Comparison of ENCODE assay signal across 23 cellular contexts in genomic region chr11:75101424-75102128, GRCh38. TPM values are rescaled to one million over a fixed set of nuclear protein-coding genes. Genes with fewer than 3 reads are reported as not detected.
DNase-seq lines count a peak whose midpoint lies in the region; ATAC-seq, FAIRE-seq and TF ChIP-seq lines count a peak whose summit lies in the region.
"Had no signal": no experiment of that assay in that cellular context is flagged by ENCODE, and none has a peak within 500 bp of the region (broad histone marks: within the 10 kb centered on the region; RNA-seq: fewer than 3 reads in every experiment).

No MANE protein-coding gene starts in this region.

- H3K27ac Mint-ChIP-seq in activated CD8-positive, alpha-beta memory T cell treated with anti-CD3 and anti-CD28 coated beads, Interleukin-2, amount 10 ng/mL, durations not matched to agents 7 days and 5 days = no peak overlapping the region
- H3K27ac Mint-ChIP-seq: CD4-positive, alpha-beta T cell had no signal

- no peak for TF ChIP-seq CTCF in GM12878 (IDR thresholded peaks at IDR 0.05 in 2 of 3, conservative IDR thresholded peaks at IDR 0.05 in 1 of 3; ENCODE audit: control insufficient read depth in 2 of 3, extremely low read depth in 1 of 3, insufficient read depth in 1 of 3, low read depth in 3 of 3, low read length in 3 of 3)

- no peak overlapping the region for H3K27ac ChIP-seq in GM12878 (ENCODE audit: control insufficient read depth, insufficient read depth)
- H3K27ac ChIP-seq: BLaER1 treated with 17β-estradiol and CSF1 and Interleukin-3, amounts not matched to agents 10 nM and 100 nM; GM23248 had no signal

- H2AFZ ChIP-seq in GM12878 (ENCODE audit: control insufficient read depth, low read depth, low read length) = no peak overlapping the region
- H2AFZ ChIP-seq: GM23248 had no signal

- in situ Hi-C loops in GM12878 (cut with MboI) = no loop called here

- FAIRE-seq in GM19239 (lab: Jason Lieb, UNC) = peak; percentile 28
- FAIRE-seq in GM12878 (lab: Jason Lieb, UNC) = no peak
- FAIRE-seq: D721Med, H1 had no signal

- no peaks in the 10 kb centered on the region for H4K20me1 ChIP-seq in GM12878 (ENCODE audit: control insufficient read depth, insufficient read depth)
- H4K20me1 ChIP-seq: BLaER1 treated with 17β-estradiol and CSF1 and Interleukin-3, amounts not matched to agents 10 nM and 100 nM had no signal

- H3K4me3 Mint-ChIP-seq in activated CD8-positive, alpha-beta memory T cell treated with anti-CD3 and anti-CD28 coated beads, Interleukin-2, amount 10 ng/mL, durations not matched to agents 7 days and 5 days = no peak overlapping the region
- H3K4me3 Mint-ChIP-seq: CD4-positive, alpha-beta T cell; CD8-positive, alpha-beta memory T cell had no signal

- no peaks in the 10 kb centered on the region for H3K27me3 ChIP-seq in GM12878 (replicated peaks in 1 of 2; ENCODE audit: control insufficient read depth in 2 of 2, insufficient read depth in 2 of 2, low read length in 1 of 2)
- H3K27me3 ChIP-seq: BE2C; BLaER1 treated with 17β-estradiol and CSF1 and Interleukin-3, amounts not matched to agents 10 nM and 100 nM had no signal

- POLR2A ChIA-PET in GM12878 (lab: Charles Lee) = interaction anchor here (0.6 to 1.9 kb wide), 3 partner anchors 31 to 114 kb away, joined by 3 to 5 read pairs (median 4); no protein-coding TSS in a partner anchor

- no peak overlapping the region for H3K9ac ChIP-seq in GM12878 (ENCODE audit: control insufficient read depth, insufficient read depth, low read length)
- H3K9ac ChIP-seq: BLaER1 treated with 17β-estradiol and CSF1 and Interleukin-3, amounts not matched to agents 10 nM and 100 nM; GM23248 had no signal

- no peaks in the 10 kb centered on the region for H3K36me3 ChIP-seq in GM12878 (ENCODE audit: control insufficient read depth in 2 of 2, insufficient read depth in 2 of 2, low read length in 1 of 2)
- H3K36me3 ChIP-seq: BE2C; BLaER1 treated with 17β-estradiol and CSF1 and Interleukin-3, amounts not matched to agents 10 nM and 100 nM had no signal

- peaks cover 25% of the 10 kb centered on the region for H3K4me1 Mint-ChIP-seq in activated CD8-positive, alpha-beta memory T cell treated with anti-CD3 and anti-CD28 coated beads, Interleukin-2, amount 10 ng/mL, durations not matched to agents 7 days and 5 days
- H3K4me1 Mint-ChIP-seq: CD14-positive monocyte; CD8-positive, alpha-beta memory T cell had no signal

- peak; percentile 10; the same call in 2 of the 3 replicates for ATAC-seq in GM12878
- no peak for ATAC-seq in activated CD8-positive, alpha-beta memory T cell treated with anti-CD3 and anti-CD28 coated beads, Interleukin-2, amount 10 ng/mL, durations not matched to agents 7 days and 5 days
- ATAC-seq: HCT116 had no signal

- SMC1A ChIA-PET in GM12878 (lab: Charles Lee; ENCODE audit: uncharacterized antibody, unreplicated experiment) = interaction anchor here (0.8 to 3.8 kb wide), 6 partner anchors 9 to 151 kb away, joined by 3 to 20 read pairs (median 4); no protein-coding TSS in a partner anchor

- H3K27me3 Mint-ChIP-seq in activated CD8-positive, alpha-beta memory T cell treated with anti-CD3 and anti-CD28 coated beads, Interleukin-2, amount 10 ng/mL, durations not matched to agents 7 days and 5 days = peaks cover 56% of the 10 kb centered on the region

- no peaks in the 10 kb centered on the region for H3K9me3 Mint-ChIP-seq in activated CD8-positive, alpha-beta memory T cell treated with anti-CD3 and anti-CD28 coated beads, Interleukin-2, amount 10 ng/mL, durations not matched to agents 7 days and 5 days (ENCODE audit: low read depth)
- H3K9me3 Mint-ChIP-seq: CD4-positive, alpha-beta T cell had no signal

- no peaks in the 10 kb centered on the region for H3K79me2 ChIP-seq in GM12878 (ENCODE audit: control insufficient read depth, insufficient read depth, low read length)

- H3K4me3 ChIP-seq in GM08714 (ENCODE audit: low read length) = peak overlapping the region; percentile 48
- H3K4me3 ChIP-seq in GM12878 = no peak overlapping the region
- H3K4me3 ChIP-seq: BLaER1 treated with 17β-estradiol and CSF1 and Interleukin-3, amounts not matched to agents 10 nM and 100 nM; GM23248 had no signal

- no peak for TF ChIP-seq POLR2A in GM12878 (IDR thresholded peaks at IDR 0.05; ENCODE audit: low read depth, low read length)

- RAD21 ChIA-PET in GM12878 (lab: Charles Lee; ENCODE audit: unreplicated experiment) = interaction anchor here (1.2 kb wide), 1 partner anchor 33 kb away, joined by 3 read pairs; no protein-coding TSS in a partner anchor

- H3K4me2 ChIP-seq in GM12878 (ENCODE audit: control insufficient read depth, insufficient read depth) = no peak overlapping the region

- BruUV-seq in GM12878 (replicated peaks; lab: Mats Ljungman, UMichigan) = no TSS peak

- no peaks in the 10 kb centered on the region for H3K36me3 Mint-ChIP-seq in activated CD8-positive, alpha-beta memory T cell treated with anti-CD3 and anti-CD28 coated beads, Interleukin-2, amount 10 ng/mL, durations not matched to agents 7 days and 5 days
- H3K36me3 Mint-ChIP-seq: CD14-positive monocyte had no signal

- 72% methylated on average over 8 of the region's 8 CpGs for WGBS in GM12878 (ENCODE audit: insufficient coverage, insufficient replicate concordance, low lambda C conversion rate, missing lambda C conversion rate)

- no peak for DNase-seq in GM19239 (ENCODE audit: insufficient read length, low spot score)
- no peak for DNase-seq in GM12878 (ENCODE audit: low read depth, low spot score)
- no peak for DNase-seq in HPDE6-E6E7 (ENCODE audit: extremely low spot score)
- no peak for DNase-seq in activated CD8-positive, alpha-beta memory T cell treated with anti-CD3 and anti-CD28 coated beads, Interleukin-2, amount 10 ng/mL, durations not matched to agents 7 days and 5 days
- DNase-seq in AG08395 (ENCODE audit: low spot score) = no peak
- DNase-seq: AML-193; BE2C; CD4-positive, alpha-beta T cell; CD8-positive, alpha-beta memory T cell; DMS 273 treated with DMSO at 0.1 percent for 48 hours; DMS79; EL; GDM1; GM23248; H7 had no signal

- no peak for TF ChIP-seq RAD21 in GM12878 (IDR thresholded peaks at IDR 0.05; ENCODE audit: insufficient read depth, low read depth, low read length)

- no peaks in the 10 kb centered on the region for H3K9me3 ChIP-seq in GM12878 (replicated peaks; ENCODE audit: control insufficient read depth, insufficient read depth, low read length)
- H3K9me3 ChIP-seq: BE2C had no signal

- peaks cover 8% of the 10 kb centered on the region; the same call in 1 of the 2 replicates for H3K4me1 ChIP-seq in GM12878 (ENCODE audit: control insufficient read depth, insufficient read depth, low read length)

- no peak for TF ChIP-seq EP300 in GM12878 (IDR thresholded peaks at IDR 0.05; ENCODE audit: borderline replicate concordance in 1 of 2, control insufficient read depth in 1 of 2, low read depth in 2 of 2, low read length in 2 of 2)

- intact Hi-C loops in GM12878 (cut with micrococcal nuclease; ENCODE audit: unreplicated experiment) = loop anchor here (5.0 kb wide), 1 partner anchor 49 kb away; no protein-coding TSS in a partner anchor

- CTCF ChIA-PET in GM12878 (lab: Yijun Ruan, JAX) = interaction anchor here (0.6 to 2.0 kb wide), 6 partner anchors 36 to 104 kb away, joined by 3 to 10 read pairs (median 4); no protein-coding TSS in a partner anchor
- CTCF ChIA-PET in activated CD8-positive, alpha-beta memory T cell treated with anti-CD3 and anti-CD28 coated beads, Interleukin-2, amount 10 ng/mL, durations not matched to agents 7 days and 5 days (lab: Charles Lee) = interaction anchor here (0.6 to 0.9 kb wide), 2 partner anchors 42 to 65 kb away, joined by 3 read pairs; no protein-coding TSS in a partner anchor

RNA-seq across cellular contexts. Expression of gene OR2AT4, which starts 4.9 kb away (rescaled TPM):
- total RNA-seq in GM12878 (2013; cell fraction: nucleolus; rRNA removed) = not detected in 2 replicates
- total RNA-seq in GM12878 (2014; rRNA removed) (not detected in 2 replicates), GM12878 (2014; rRNA removed; fragmentation: Illumina TruSeq; extraction: Trizol) (not detected in 2 replicates), GM12878 (2021) (not detected in 2 replicates)
- polyA plus RNA-seq in GM12878 (2011; ENCODE audit: low read depth) = not detected
- polyA plus RNA-seq in GM12878 (2011; rRNA removed) (0.01 TPM in 1 of 2 replicates, not detected in the other), GM12878 (2014; fragmentation: Illumina TruSeq; extraction: Trizol) (not detected in 2 replicates), GM12878 (2014; fragmentation: Nextera tagmentation; extraction: Ambion mirVana) (not detected), GM12878 (2014; rRNA removed) (not detected in 2 replicates), GM12878 (2016; fragmentation: Nextera tagmentation; extraction: Ambion mirVana) (not detected)
- polyA plus RNA-seq in GM12878 (2011; cell fraction: cytosol; rRNA removed) = not detected in 2 replicates
- not detected in 2 replicates for polyA plus RNA-seq in GM12878 (2011; cell fraction: nucleus; rRNA removed)
- not detected in 2 replicates for polyA plus RNA-seq in GM12878 (2012)
- not detected in 2 replicates for polyA minus RNA-seq in GM12878 (2011; rRNA and poly(A)+ RNA removed)
- not detected in 2 replicates for polyA minus RNA-seq in GM12878 (2011; cell fraction: cytosol; rRNA and poly(A)+ RNA removed)
- polyA minus RNA-seq in GM12878 (2011; cell fraction: nucleus; rRNA and poly(A)+ RNA removed) = not detected in 2 replicates
- not detected for total RNA-seq in activated CD8-positive, alpha-beta memory T cell treated with anti-CD3 and anti-CD28 coated beads, Interleukin-2, amount 10 ng/mL, durations not matched to agents 7 days and 5 days
- total RNA-seq: A172; CD4-positive, alpha-beta T cell; CD8-positive, alpha-beta memory T cell; GM23248; H1; H7 had no signal
- polyA plus RNA-seq: AG04450; CD14-positive monocyte; CD8-positive, alpha-beta memory T cell; GM23248; H1 had no signal

RNA-seq across cellular contexts. Expression of gene SLCO2B1, which starts 49.3 kb away (rescaled TPM):
- total RNA-seq in GM12878 (2013; cell fraction: nucleolus; rRNA removed) = 0.56 and 1.9 TPM in 2 replicates
- 0.33 and 1.2 TPM in 2 replicates for total RNA-seq in GM12878 (2014; rRNA removed)
- 1.0 and 1.1 TPM in 2 replicates for total RNA-seq in GM12878 (2014; rRNA removed; fragmentation: Illumina TruSeq; extraction: Trizol)
- 1.1 and 1.8 TPM in 2 replicates for total RNA-seq in GM12878 (2021)
- polyA plus RNA-seq in GM12878 (2011; ENCODE audit: low read depth) = 0.08 TPM
- polyA plus RNA-seq in GM12878 (2011; rRNA removed) = 3.5 and 4.4 TPM in 2 replicates
- 3.3 and 4.3 TPM in 2 replicates for polyA plus RNA-seq in GM12878 (2011; cell fraction: cytosol; rRNA removed)
- polyA plus RNA-seq in GM12878 (2011; cell fraction: nucleus; rRNA removed) = 8.8 and 10.4 TPM in 2 replicates
- polyA plus RNA-seq in GM12878 (2012) = 0.56 and 0.95 TPM in 2 replicates
- 0.65 and 0.81 TPM in 2 replicates for polyA plus RNA-seq in GM12878 (2014; fragmentation: Illumina TruSeq; extraction: Trizol)
- polyA plus RNA-seq in GM12878 (2014; fragmentation: Nextera tagmentation; extraction: Ambion mirVana) = under 1 TPM in 1 of 2 experiments, not detected in 1; 0.05 TPM
- 0.48 and 0.65 TPM in 2 replicates for polyA plus RNA-seq in GM12878 (2014; rRNA removed)
- under 1 TPM in 1 of 2 experiments, not detected in 1; 0.27 TPM for polyA plus RNA-seq in GM12878 (2016; fragmentation: Nextera tagmentation; extraction: Ambion mirVana)
- polyA minus RNA-seq in GM12878 (2011; rRNA and poly(A)+ RNA removed) = 5.4 and 13.8 TPM in 2 replicates
- polyA minus RNA-seq in GM12878 (2011; cell fraction: cytosol; rRNA and poly(A)+ RNA removed) = 3.2 and 3.7 TPM in 2 replicates
- polyA minus RNA-seq in GM12878 (2011; cell fraction: nucleus; rRNA and poly(A)+ RNA removed) = 9.3 and 9.4 TPM in 2 replicates
- not detected for total RNA-seq in activated CD8-positive, alpha-beta memory T cell treated with anti-CD3 and anti-CD28 coated beads, Interleukin-2, amount 10 ng/mL, durations not matched to agents 7 days and 5 days
- total RNA-seq: CD4-positive, alpha-beta T cell; GM23248; H1 had no signal
- polyA plus RNA-seq: AG04450; CD8-positive, alpha-beta memory T cell; GM23248 had no signal
